In genomic region chr3:37146927-37147326, GRCh38 we compare ENCODE assay signal across 1 cellular context.
A peak's percentile ranks its signal among the peaks of the same experiment; 100 is the strongest.
TF ChIP-seq lines count a peak whose summit lies in the region.

No MANE protein-coding gene starts in this region.

TF ChIP-seq in GM12878, 131 proteins besides CTCF, POLR2A, EP300 and RAD21:
- peak; percentile 63 for TF ChIP-seq PKNOX1 (IDR thresholded peaks at IDR 0.05)
- peak; percentile 39; the same call in 1 of the 2 replicates for TF ChIP-seq CBFB (IDR thresholded peaks at IDR 0.05; ENCODE audit: low read depth)
- TF ChIP-seq RUNX3 (IDR thresholded peaks at IDR 0.05; ENCODE audit: low read length), result peak; percentile 55
- TF ChIP-seq POU2F2 (IDR thresholded peaks at IDR 0.05; ENCODE audit: borderline replicate concordance, low read depth, low read length), result peak; percentile 58; the same call in 1 of the 3 replicates
- 0 out of 2 replicates have a peak, but pooled peaks have one; percentile 27 for TF ChIP-seq CREM (IDR thresholded peaks at IDR 0.05; ENCODE audit: low read depth)
- TF ChIP-seq CBX5 (IDR thresholded peaks at IDR 0.05; ENCODE audit: low read depth), result 0 out of 2 replicates have a peak, but pooled peaks have one; percentile 38
